Comparison of ENCODE assay signal across 1 cellular context in genomic region chr9:125472926-125473701, GRCh38.
A peak's percentile ranks its signal among the peaks of the same experiment; 100 is the strongest.
TF ChIP-seq lines count a peak whose summit lies in the region.

No MANE protein-coding gene starts in this region.

TF ChIP-seq in K562, 482 proteins besides CTCF, POLR2A, EP300 and RAD21 (continued from another document):
- TF ChIP-seq ZBTB40 (IDR thresholded peaks at IDR 0.05) = no peak
- TF ChIP-seq ZBTB40 (CRISPR knock-in tag; IDR thresholded peaks at IDR 0.05) = no peak
- no peak for TF ChIP-seq SNRNP70 (optimal IDR thresholded peaks at IDR 0.05; ENCODE audit: low read depth, low read length)
- no peak for TF ChIP-seq HIVEP1 (CRISPR knock-in tag; IDR thresholded peaks at IDR 0.05)
- TF ChIP-seq ARID3A (IDR thresholded peaks at IDR 0.05; ENCODE audit: borderline replicate concordance, low read depth, low read length) = 0 out of 2 replicates have a peak, but pooled peaks have one; percentile 29
- peak; percentile 73 to 81; a peak in 3 of 4 replicates for TF ChIP-seq ARNT (IDR thresholded peaks at IDR 0.05)
- TF ChIP-seq MIER1 (IDR thresholded peaks at IDR 0.05; ENCODE audit: low read depth) = peak; percentile 13; the same call in 1 of the 2 replicates
- TF ChIP-seq HDAC3 (IDR thresholded peaks at IDR 0.05; ENCODE audit: borderline replicate concordance, partially characterized antibody) = peak; percentile 34
- no peak for TF ChIP-seq ILK (tag; IDR thresholded peaks at IDR 0.05; ENCODE audit: borderline replicate concordance, low read depth)
- no peak for TF ChIP-seq KAT8 (IDR thresholded peaks at IDR 0.05; ENCODE audit: low read depth)
- no peak for TF ChIP-seq NR2F6 (CRISPR knock-in tag; IDR thresholded peaks at IDR 0.05)
- peak; percentile 69 for TF ChIP-seq CREM (IDR thresholded peaks at IDR 0.05; ENCODE audit: low read depth)
- peak; percentile 74 for TF ChIP-seq NFIC (IDR thresholded peaks at IDR 0.05)
- TF ChIP-seq NEUROD1 (IDR thresholded peaks at IDR 0.05; ENCODE audit: borderline replicate concordance, low read depth, low read length, partially characterized antibody) = no peak
- no peak for TF ChIP-seq PTTG1 (tag; IDR thresholded peaks at IDR 0.05; ENCODE audit: low read depth)
- 0 out of 2 replicates have a peak, but pooled peaks have one; percentile 30 for TF ChIP-seq MECOM (CRISPR knock-in tag; IDR thresholded peaks at IDR 0.05)
- peak; percentile 59 for TF ChIP-seq VEZF1 (CRISPR knock-in tag; IDR thresholded peaks at IDR 0.05)
